In genomic region chr3:52313774-52314188, GRCh38 we compare ENCODE assay signal across 9 cellular contexts. TPM values are rescaled to one million over a fixed set of nuclear protein-coding genes. Genes with fewer than 3 reads are reported as not detected.
DNase-seq lines count a peak whose midpoint lies in the region; ATAC-seq, FAIRE-seq and TF ChIP-seq lines count a peak whose summit lies in the region.
"Had no signal": no experiment of that assay in that cellular context is flagged by ENCODE, and none has a peak within 500 bp of the region (broad histone marks: within the 10 kb centered on the region; RNA-seq: fewer than 3 reads in every experiment).

No MANE protein-coding gene starts in this region.

- H3K14ac ChIP-seq in H1 (ENCODE audit: insufficient read length) (no peak overlapping the region), H9 (ENCODE audit: insufficient read depth, low read length) (no peak overlapping the region)

- FAIRE-seq in HTR-8/SVneo (lab: Jason Lieb, UNC) (peak; percentile 79), H1 (lab: Jason Lieb, UNC) (no peak)

- peaks cover 0 to 10% (median 6%) of the 10 kb centered on the region in 4 experiments; a peak in 3 of 7 replicates for H3K27me3 ChIP-seq in H1 (replicated peaks in 1 of 4; ENCODE audit: control insufficient read depth in 3 of 4, extremely low read depth in 1 of 4, insufficient read depth in 3 of 4, low read length in 3 of 4)
- H3K27me3 ChIP-seq in skeletal muscle satellite cell (ENCODE audit: control insufficient read depth, insufficient read depth, low read length): peaks cover 7% of the 10 kb centered on the region
- H3K27me3 ChIP-seq in H9 (ENCODE audit: insufficient read depth, low read length): peaks cover 2% of the 10 kb centered on the region; the same call in 1 of the 2 replicates

- TF ChIP-seq CTCF in GM12865 (IDR thresholded peaks at IDR 0.05; ENCODE audit: insufficient read depth, low read depth, low read length, missing control alignments) (no peak), H1 (IDR thresholded peaks at IDR 0.05; ENCODE audit: control extremely low read depth in 1 of 3, insufficient read depth in 1 of 3, low read depth in 1 of 3, low read length in 3 of 3) (no peak), H9 (conservative IDR thresholded peaks at IDR 0.05) (no peak)

- POLR2A ChIA-PET in H1 (lab: Charles Lee; ENCODE audit: partially characterized antibody): interaction anchor here (0.5 to 0.8 kb wide), 2 partner anchors 28 to 74 kb away, joined by 3 read pairs; no protein-coding TSS in a partner anchor

- H3K4ac ChIP-seq in H1 (replicated peaks; ENCODE audit: insufficient read length, low read depth, low read length): no peak overlapping the region
- no peak overlapping the region for H3K4ac ChIP-seq in H9 (ENCODE audit: low read depth, low read length)

- H4K20me1 ChIP-seq in H1 (replicated peaks in 1 of 2; ENCODE audit: control insufficient read depth in 1 of 2, insufficient read depth in 2 of 2, low read length in 2 of 2): no peaks in the 10 kb centered on the region
- no peaks in the 10 kb centered on the region for H4K20me1 ChIP-seq in H9 (ENCODE audit: control insufficient read depth, insufficient read depth, insufficient read length)

- H2BK15ac ChIP-seq in H1 (ENCODE audit: low read length) (no peak overlapping the region; the same call in 1 of the 2 replicates), H9 (ENCODE audit: low read depth, low read length) (no peak overlapping the region)

- H3K23ac ChIP-seq in H1 (ENCODE audit: insufficient read length) (no peak overlapping the region), H9 (ENCODE audit: insufficient read length, low read depth, low read length) (no peak overlapping the region)

- H3K18ac ChIP-seq in H1 (ENCODE audit: extremely low read depth, low read length): no peak overlapping the region
- H3K18ac ChIP-seq in H9 (ENCODE audit: insufficient read length, low read depth, low read length): no peak overlapping the region

- H3K79me1 ChIP-seq in H1 (ENCODE audit: low read depth, low read length) (no peaks in the 10 kb centered on the region), H9 (ENCODE audit: insufficient read depth, low read depth, low read length, poor library complexity, severe bottlenecking) (no peaks in the 10 kb centered on the region)

- H3K56ac ChIP-seq in H1 (replicated peaks; ENCODE audit: insufficient read length, low read depth, low read length) (no peak overlapping the region), H9 (ENCODE audit: insufficient read length, low read depth, low read length) (no peak overlapping the region)

- peak overlapping the region; percentile 22 for H3K4me3 ChIP-seq in GM12865 (ENCODE audit: low read depth, low read length)
- H3K4me3 ChIP-seq in H1 (ENCODE audit: extremely low read depth in 1 of 4, insufficient read depth in 2 of 4, low read depth in 3 of 4, low read length in 4 of 4): no peak overlapping the region
- no peak overlapping the region for H3K4me3 ChIP-seq in skeletal muscle satellite cell (ENCODE audit: low read length)

- H3K27me3 Mint-ChIP-seq in H9 (ENCODE audit: low read depth): peaks cover 22% of the 10 kb centered on the region

- H3K79me2 ChIP-seq in H1 (ENCODE audit: control insufficient read depth in 1 of 2, insufficient read depth in 2 of 2, low read length in 2 of 2) (no peaks in the 10 kb centered on the region), H9 (ENCODE audit: insufficient read depth, low read length) (no peaks in the 10 kb centered on the region)

- H2AFZ ChIP-seq in H1 (ENCODE audit: low read length) (no peak overlapping the region), H9 (ENCODE audit: low read length) (no peak overlapping the region)

- peaks cover 0 to 3% (median 3%) of the 10 kb centered on the region in 4 experiments; a peak in 5 of 7 replicates for H3K4me1 ChIP-seq in H1 (replicated peaks in 1 of 4; ENCODE audit: control insufficient read depth in 3 of 4, insufficient read depth in 4 of 4, low read length in 3 of 4)
- peaks cover 16% of the 10 kb centered on the region for H3K4me1 ChIP-seq in skeletal muscle satellite cell (ENCODE audit: control insufficient read depth, insufficient read depth, low read length)
- no peaks in the 10 kb centered on the region for H3K4me1 ChIP-seq in H9 (ENCODE audit: insufficient read depth, low read length)

- no peak overlapping the region for H2BK5ac ChIP-seq in H1 (ENCODE audit: low read depth, low read length)
- no peak overlapping the region for H2BK5ac ChIP-seq in H9 (ENCODE audit: insufficient read length, low read length)

- 86% methylated on average over 3 of the region's 4 CpGs; no CpG with 5 or more reads in 1 of the 2 experiments for WGBS in H1 (ENCODE audit: extremely low coverage in 1 of 2, insufficient coverage in 1 of 2, insufficient read length in 1 of 2, insufficient replicate concordance in 2 of 2, low coverage in 1 of 2, low lambda C conversion rate in 2 of 2, missing lambda C conversion rate in 1 of 2), 2 experiments
- no CpG with 5 or more reads among the region's 4 CpGs for WGBS in H9 (ENCODE audit: extremely low coverage, insufficient read length, low lambda C conversion rate)

- H4K5ac ChIP-seq in H1 (ENCODE audit: insufficient read length, low read depth, low read length) (no peak overlapping the region), H9 (ENCODE audit: insufficient read length, low read depth, low read length) (no peak overlapping the region)

- H3K9me3 ChIP-seq in H1 (ENCODE audit: insufficient read depth in 2 of 2, low read depth in 1 of 2, low read length in 1 of 2): no peaks in the 10 kb centered on the region
- H3K9me3 ChIP-seq in skeletal muscle satellite cell (replicated peaks; ENCODE audit: low read length): no peaks in the 10 kb centered on the region
- no peaks in the 10 kb centered on the region for H3K9me3 ChIP-seq in H9 (ENCODE audit: control insufficient read depth, low read depth, low read length)

- no peaks in the 10 kb centered on the region; a peak in 1 of 7 replicates for H3K36me3 Mint-ChIP-seq in H9 (ENCODE audit: insufficient read depth in 1 of 3, low read depth in 3 of 3)

- H4K91ac ChIP-seq in H1 (replicated peaks; ENCODE audit: insufficient read length, low read length) (peak overlapping the region; percentile 56), H9 (ENCODE audit: insufficient read length, low read depth, low read length) (no peak overlapping the region)

- TF ChIP-seq POLR2A in H1 (IDR thresholded peaks at IDR 0.05; ENCODE audit: control extremely low read depth in 1 of 2, low read depth in 2 of 2, low read length in 2 of 2): no peak

- peak; percentile 88 for ATAC-seq in GM21528 (IDR thresholded peaks at IDR 0.05; ENCODE audit: low FRiP score, unreplicated experiment)

- DNase-seq in GM12865 (ENCODE audit: low read depth) (peak; percentile 91), HTR-8/SVneo (ENCODE audit: insufficient read length, low spot score) (peak; percentile 51), H1 (ENCODE audit: low read depth in 1 of 2, low spot score in 2 of 2) (no peak), H9 (no peak), midbrain (lab: John Stamatoyannopoulos, UW) (no peak)
- DNase-seq in activated effector memory CD4-positive, alpha-beta T cell treated with Interleukin-2 at 50 U/mL for 16 hours: no peak

- no peak overlapping the region for H3T11ph ChIP-seq in H9 (ENCODE audit: low read length)

- H2BK12ac ChIP-seq in H1 (ENCODE audit: low read depth, low read length): 0 out of 2 replicates have a peak overlapping the region, but pooled peaks have one; percentile 17
- no peak overlapping the region for H2BK12ac ChIP-seq in H9 (ENCODE audit: insufficient read length, low read depth, low read length)

- TF ChIP-seq RAD21 in H1 (IDR thresholded peaks at IDR 0.05 in 1 of 2, conservative IDR thresholded peaks at IDR 0.05 in 1 of 2; ENCODE audit: low read depth in 2 of 2, low read length in 2 of 2): no peak

- H2BK120ac ChIP-seq in H1 (replicated peaks; ENCODE audit: low read depth, low read length) (no peak overlapping the region), H9 (ENCODE audit: low read depth, low read length, poor library complexity, severe bottlenecking) (no peak overlapping the region)

- H3K9ac ChIP-seq in H1 (replicated peaks in 1 of 4; ENCODE audit: extremely low read depth in 1 of 4, low read depth in 3 of 4, low read length in 3 of 4) (no peak overlapping the region), skeletal muscle satellite cell (ENCODE audit: low read depth, low read length) (no peak overlapping the region), H9 (ENCODE audit: extremely low read depth, insufficient read length, low read length) (no peak overlapping the region)

- H3K4me3 Mint-ChIP-seq in H9: no peak overlapping the region

- no peaks in the 10 kb centered on the region for H3K9me3 Mint-ChIP-seq in H9

- TF ChIP-seq EP300 in H1 (IDR thresholded peaks at IDR 0.05; ENCODE audit: borderline replicate concordance in 1 of 2, low read depth in 2 of 2, low read length in 2 of 2): no peak

- H3K36me3 ChIP-seq in H1 (ENCODE audit: control insufficient read depth in 2 of 4, insufficient read depth in 4 of 4, low read length in 3 of 4): no peaks in the 10 kb centered on the region
- no peaks in the 10 kb centered on the region for H3K36me3 ChIP-seq in skeletal muscle satellite cell (ENCODE audit: insufficient read depth, low read length)

- no peak overlapping the region for H4K8ac ChIP-seq in H1 (ENCODE audit: extremely low read depth, insufficient read depth, low read length)
- H4K8ac ChIP-seq in H9 (replicated peaks; ENCODE audit: insufficient read length, low read depth, low read length): no peak overlapping the region

- H3K23me2 ChIP-seq in H1 (ENCODE audit: low read depth, low read length) (peaks cover 4% of the 10 kb centered on the region; the same call in 1 of the 2 replicates), H9 (ENCODE audit: insufficient read length, low read depth, low read length, poor library complexity, severe bottlenecking) (peaks cover 6% of the 10 kb centered on the region)

- H2BK20ac ChIP-seq in H1 (ENCODE audit: low read length) (no peak overlapping the region), H9 (ENCODE audit: low read depth, low read length, poor library complexity, severe bottlenecking) (no peak overlapping the region)

- CTCF ChIA-PET in H1 (lab: Charles Lee; ENCODE audit: partially characterized antibody): interaction anchor here (1.6 to 1.9 kb wide), 2 partner anchors 22 to 71 kb away, joined by 4 to 8 read pairs; no protein-coding TSS in a partner anchor

- H2AK5ac ChIP-seq in H1 (ENCODE audit: low read depth, low read length): no peak overlapping the region
- H2AK5ac ChIP-seq in H9 (ENCODE audit: insufficient read length, low read length): no peak overlapping the region

- H3K4me1 Mint-ChIP-seq in H9: peaks cover 5 to 15% of the 10 kb centered on the region in 2 experiments

- H3K27ac ChIP-seq in H1 (ENCODE audit: low read depth, low read length) (no peak overlapping the region), H9 (ENCODE audit: insufficient read length, low read depth, low read length) (no peak overlapping the region)
- H3K27ac ChIP-seq: epithelial cell of prostate had no signal

- no peak overlapping the region; a peak in 1 of 7 replicates for H3K27ac Mint-ChIP-seq in H9

- H3K4me2 ChIP-seq in H1 (ENCODE audit: insufficient read depth in 1 of 2, low read depth in 2 of 2, low read length in 2 of 2) (no peak overlapping the region), skeletal muscle satellite cell (ENCODE audit: low read length) (peak overlapping the region; percentile 6), H9 (ENCODE audit: insufficient read depth, insufficient read length, low read length) (no peak overlapping the region)

RNA-seq across cellular contexts. Expression of gene DNAH1, which starts 2.3 kb away (rescaled TPM):
- 0.63 and 1.5 TPM in 2 replicates for total RNA-seq in H1 (2021; fragmentation: NEBNext Ultra II Directional; extraction: Animal tissue kit (Norgen Biotek cat#: 25700))
- polyA plus RNA-seq in H1 (2011; rRNA removed): 1.0 and 1.9 TPM in 2 replicates
- 1.1 TPM for polyA plus RNA-seq in H1 (2011; cell fraction: cytosol; rRNA removed)
- 10.6 TPM for polyA plus RNA-seq in H1 (2011; cell fraction: nucleus; rRNA removed)
- 0.35 to 1.7 TPM (median 1.0 TPM) in 4 replicates for polyA plus RNA-seq in H1 (2012, experiment 1 of 2)
- 0.13 TPM for polyA plus RNA-seq in H1 (2012, experiment 2 of 2)
- polyA plus RNA-seq in H1 (2013, experiment 1 of 2): 0.22 TPM
- polyA plus RNA-seq in H1 (2013, experiment 2 of 2): 0.20 TPM
- 4.0 and 4.2 TPM in 2 replicates for polyA minus RNA-seq in H1 (2011; rRNA and poly(A)+ RNA removed)
- polyA minus RNA-seq in H1 (2011; cell fraction: cytosol; rRNA and poly(A)+ RNA removed): 2.2 TPM
- 6.1 TPM for polyA minus RNA-seq in H1 (2011; cell fraction: nucleus; rRNA and poly(A)+ RNA removed)
- total RNA-seq in skeletal muscle satellite cell (2012; rRNA removed): 1.3 and 2.5 TPM in 2 replicates
- 2.0 and 2.3 TPM in 2 replicates for total RNA-seq in H9 (2021)

RNA-seq across cellular contexts. Expression of gene GLYCTK, which starts 26.2 kb away (rescaled TPM):
- total RNA-seq in H1 (2021; fragmentation: NEBNext Ultra II Directional; extraction: Animal tissue kit (Norgen Biotek cat#: 25700)): 3.5 and 4.2 TPM in 2 replicates
- 8.7 and 11.1 TPM in 2 replicates for polyA plus RNA-seq in H1 (2011; rRNA removed)
- polyA plus RNA-seq in H1 (2011; cell fraction: cytosol; rRNA removed): 10.1 TPM
- polyA plus RNA-seq in H1 (2011; cell fraction: nucleus; rRNA removed): 23.2 TPM
- 4.5 to 7.2 TPM (median 6.2 TPM) in 4 replicates for polyA plus RNA-seq in H1 (2012, experiment 1 of 2)
- 6.8 TPM for polyA plus RNA-seq in H1 (2012, experiment 2 of 2)
- 3.0 TPM for polyA plus RNA-seq in H1 (2013, experiment 1 of 2)
- polyA plus RNA-seq in H1 (2013, experiment 2 of 2): 2.4 TPM
- polyA minus RNA-seq in H1 (2011; rRNA and poly(A)+ RNA removed): 6.1 and 8.1 TPM in 2 replicates
- polyA minus RNA-seq in H1 (2011; cell fraction: cytosol; rRNA and poly(A)+ RNA removed): 4.9 TPM
- 14.2 TPM for polyA minus RNA-seq in H1 (2011; cell fraction: nucleus; rRNA and poly(A)+ RNA removed)
- total RNA-seq in skeletal muscle satellite cell (2012; rRNA removed): 11.2 and 15.1 TPM in 2 replicates
- 8.4 and 8.8 TPM in 2 replicates for total RNA-seq in H9 (2021)

RNA-seq across cellular contexts. Expression of gene WDR82, which starts 35.3 kb away (rescaled TPM):
- total RNA-seq in H1 (2021; fragmentation: NEBNext Ultra II Directional; extraction: Animal tissue kit (Norgen Biotek cat#: 25700)): 77.2 and 82.7 TPM in 2 replicates
- polyA plus RNA-seq in H1 (2011; rRNA removed): 25.8 and 33.5 TPM in 2 replicates
- 39.1 TPM for polyA plus RNA-seq in H1 (2011; cell fraction: cytosol; rRNA removed)
- polyA plus RNA-seq in H1 (2011; cell fraction: nucleus; rRNA removed): 15.2 TPM
- 51.4 to 74.4 TPM (median 59.0 TPM) in 4 replicates for polyA plus RNA-seq in H1 (2012, experiment 1 of 2)
- 15.1 TPM for polyA plus RNA-seq in H1 (2012, experiment 2 of 2)
- 26.5 TPM for polyA plus RNA-seq in H1 (2013, experiment 1 of 2)
- 26.3 TPM for polyA plus RNA-seq in H1 (2013, experiment 2 of 2)
- polyA minus RNA-seq in H1 (2011; rRNA and poly(A)+ RNA removed): 75.6 and 86.5 TPM in 2 replicates
- 38.2 TPM for polyA minus RNA-seq in H1 (2011; cell fraction: cytosol; rRNA and poly(A)+ RNA removed)
- 25.1 TPM for polyA minus RNA-seq in H1 (2011; cell fraction: nucleus; rRNA and poly(A)+ RNA removed)
- total RNA-seq in skeletal muscle satellite cell (2012; rRNA removed): 39.5 and 46.7 TPM in 2 replicates
- 83.1 and 84.3 TPM in 2 replicates for total RNA-seq in H9 (2021)

Comparison
In these comparisons a context has a peak if more than half of its experiments do, and no peak if none do; other contexts are left out.
1. DNase-seq: peak in GM12865 (single experiment) and HTR-8/SVneo (single experiment); none in H1 (0 of 2), H9 (single experiment), midbrain (single experiment) and activated effector memory CD4-positive, alpha-beta T cell treated with Interleukin-2 at 50 U/mL for 16 hours (single experiment).